Comparison of ENCODE assay signal across 8 cellular contexts in the genomic region with DNA sequence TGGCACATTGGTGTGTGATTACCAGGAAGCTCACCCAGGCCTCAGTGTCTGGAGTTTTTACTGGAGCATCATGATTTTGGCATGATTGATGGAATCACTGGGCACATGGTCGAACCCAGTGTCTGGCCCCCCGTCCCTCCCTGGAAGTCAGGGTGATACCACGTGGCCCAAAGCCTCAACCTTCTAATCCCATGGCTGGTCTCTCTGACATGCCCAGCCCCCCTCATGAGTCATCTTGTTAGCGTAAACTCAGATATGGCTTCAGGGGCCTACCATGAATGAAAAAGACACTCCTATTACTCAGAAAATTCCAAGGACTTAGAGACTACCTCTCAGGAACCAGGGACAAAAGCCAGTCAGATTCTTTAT.
DNase-seq lines count a peak whose midpoint lies in the region; ATAC-seq and TF ChIP-seq lines count a peak whose summit lies in the region.

No MANE protein-coding gene starts in this region.

- H3K27me3 Mint-ChIP-seq in progenitor cell of endocrine pancreas, result no peaks in the 10 kb centered on the region
- H3K27me3 Mint-ChIP-seq in activated T-cell treated with anti-CD3 and anti-CD28 coated beads, Interleukin-2, amount 50 U/mL, for 4 hours (ENCODE audit: low read depth), result no peaks in the 10 kb centered on the region

- POLR2A ChIA-PET in PC-3 (lab: Charles Lee; ENCODE audit: unreplicated experiment), result no interaction called here

- H3K79me2 ChIP-seq in PC-3 (ENCODE audit: low read length), result no peaks in the 10 kb centered on the region

- ATAC-seq in PC-3 (peak; percentile 37), GM19397 (IDR thresholded peaks at IDR 0.05; ENCODE audit: unreplicated experiment) (no peak), left lung (no peak)
- no peak for ATAC-seq in activated T-cell treated with anti-CD3 and anti-CD28 coated beads, Interleukin-2, amount 50 U/mL, for 4 hours

- peak overlapping the region; percentile 89 for H3K27ac Mint-ChIP-seq in progenitor cell of endocrine pancreas

- CTCF ChIA-PET in PC-3 (lab: Charles Lee), result no interaction called here

- peak overlapping the region; percentile 98 for H3K9ac ChIP-seq in PC-3 (ENCODE audit: low read length)

- no peaks in the 10 kb centered on the region for H3K36me3 Mint-ChIP-seq in progenitor cell of endocrine pancreas (ENCODE audit: insufficient read depth)
- H3K36me3 Mint-ChIP-seq in activated T-cell treated with anti-CD3 and anti-CD28 coated beads, Interleukin-2, amount 50 U/mL, for 4 hours (ENCODE audit: insufficient read depth), result peaks cover 7% of the 10 kb centered on the region

- H3K9me3 Mint-ChIP-seq in progenitor cell of endocrine pancreas (ENCODE audit: low read depth), result no peaks in the 10 kb centered on the region
- no peaks in the 10 kb centered on the region for H3K9me3 Mint-ChIP-seq in activated T-cell treated with anti-CD3 and anti-CD28 coated beads, Interleukin-2, amount 50 U/mL, for 4 hours

- H3K4me3 ChIP-seq in PC-3 (ENCODE audit: low read length), result no peak overlapping the region; the same call in 1 of the 2 replicates
- no peak overlapping the region for H3K4me3 ChIP-seq in epithelial cell of esophagus (ENCODE audit: low read length)
- H3K4me3 ChIP-seq in left lung, result no peak overlapping the region

- H3K4me1 ChIP-seq in PC-3 (ENCODE audit: insufficient read depth, low read length), result peaks cover 57% of the 10 kb centered on the region
- H3K4me1 ChIP-seq in left lung, result peaks cover 6 to 59% of the 10 kb centered on the region in 2 donors

- H3K36me3 ChIP-seq in PC-3 (ENCODE audit: low read depth, low read length), result no peaks in the 10 kb centered on the region
- no peaks in the 10 kb centered on the region for H3K36me3 ChIP-seq in left lung

- DNase-seq in EH (ENCODE audit: low read depth) (peak; percentile 94), PC-3 (peak; percentile 73), epithelial cell of esophagus (ENCODE audit: low read depth) (peak; percentile 82), progenitor cell of endocrine pancreas (ENCODE audit: low spot score, unreplicated experiment) (no peak), NCI-H774 (lab: John Stamatoyannopoulos, UW) (no peak), left lung (no peak)
- no peak for DNase-seq in activated T-cell treated with anti-CD3 and anti-CD28 coated beads, Interleukin-2, amount 50 U/mL, for 4 hours

- BruUV-seq in PC-3 (replicated peaks; lab: Mats Ljungman, UMichigan), result no TSS peak

- H3K4me1 Mint-ChIP-seq in progenitor cell of endocrine pancreas (ENCODE audit: low read depth), result peaks cover 38% of the 10 kb centered on the region
- peaks cover 75% of the 10 kb centered on the region for H3K4me1 Mint-ChIP-seq in activated T-cell treated with anti-CD3 and anti-CD28 coated beads, Interleukin-2, amount 50 U/mL, for 4 hours (ENCODE audit: low read depth)

- H3K9me3 ChIP-seq in PC-3 (ENCODE audit: low read length) (no peaks in the 10 kb centered on the region), left lung (no peaks in the 10 kb centered on the region)

- intact Hi-C loops in PC-3 (cut with micrococcal nuclease), result no loop called here
- intact Hi-C loops in left lung (cut with DNase I), result no loop called here

- H3K9me2 ChIP-seq in PC-3 (replicated peaks; ENCODE audit: low read length), result no peaks in the 10 kb centered on the region

- peak overlapping the region; percentile 100 for H3K27ac ChIP-seq in PC-3 (ENCODE audit: low read length)
- no peak overlapping the region for H3K27ac ChIP-seq in left lung

- H3K4me2 ChIP-seq in PC-3 (ENCODE audit: low read length), result peak overlapping the region; percentile 73

- no peak overlapping the region for H3K4me3 Mint-ChIP-seq in progenitor cell of endocrine pancreas (ENCODE audit: low read depth)
- H3K4me3 Mint-ChIP-seq in activated T-cell treated with anti-CD3 and anti-CD28 coated beads, Interleukin-2, amount 50 U/mL, for 4 hours, result no peak overlapping the region

- H4K20me1 ChIP-seq in PC-3 (ENCODE audit: low read length), result no peaks in the 10 kb centered on the region

- H2AFZ ChIP-seq in PC-3 (ENCODE audit: low read length), result 0 out of 2 replicates have a peak overlapping the region, but pooled peaks have one; percentile 43

- H3F3A ChIP-seq in PC-3 (ENCODE audit: low read length, unreplicated experiment), result no peaks in the 10 kb centered on the region

- no peaks in the 10 kb centered on the region for H3K27me3 ChIP-seq in PC-3 (ENCODE audit: low read length)
- no peaks in the 10 kb centered on the region for H3K27me3 ChIP-seq in left lung

- TF ChIP-seq CTCF in PC-3 (conservative IDR thresholded peaks at IDR 0.05; ENCODE audit: low read depth, low read length) (no peak), epithelial cell of esophagus (IDR thresholded peaks at IDR 0.05; ENCODE audit: insufficient read depth, low read depth, low read length, missing control alignments) (no peak), progenitor cell of endocrine pancreas (IDR thresholded peaks at IDR 0.05; ENCODE audit: unreplicated experiment) (no peak), left lung (IDR thresholded peaks at IDR 0.05) (no peak)

Comparison
In these comparisons a context has a peak if more than half of its experiments do, and no peak if none do; other contexts are left out.
1. DNase-seq: peak in EH (single experiment), PC-3 (single experiment) and epithelial cell of esophagus (single experiment); none in progenitor cell of endocrine pancreas (single experiment), NCI-H774 (single experiment), activated T-cell treated with anti-CD3 and anti-CD28 coated beads, Interleukin-2, amount 50 U/mL, for 4 hours (single experiment) and left lung (0 of 2).